ENCODE assay signal across 1 cellular context in the genomic region with DNA sequence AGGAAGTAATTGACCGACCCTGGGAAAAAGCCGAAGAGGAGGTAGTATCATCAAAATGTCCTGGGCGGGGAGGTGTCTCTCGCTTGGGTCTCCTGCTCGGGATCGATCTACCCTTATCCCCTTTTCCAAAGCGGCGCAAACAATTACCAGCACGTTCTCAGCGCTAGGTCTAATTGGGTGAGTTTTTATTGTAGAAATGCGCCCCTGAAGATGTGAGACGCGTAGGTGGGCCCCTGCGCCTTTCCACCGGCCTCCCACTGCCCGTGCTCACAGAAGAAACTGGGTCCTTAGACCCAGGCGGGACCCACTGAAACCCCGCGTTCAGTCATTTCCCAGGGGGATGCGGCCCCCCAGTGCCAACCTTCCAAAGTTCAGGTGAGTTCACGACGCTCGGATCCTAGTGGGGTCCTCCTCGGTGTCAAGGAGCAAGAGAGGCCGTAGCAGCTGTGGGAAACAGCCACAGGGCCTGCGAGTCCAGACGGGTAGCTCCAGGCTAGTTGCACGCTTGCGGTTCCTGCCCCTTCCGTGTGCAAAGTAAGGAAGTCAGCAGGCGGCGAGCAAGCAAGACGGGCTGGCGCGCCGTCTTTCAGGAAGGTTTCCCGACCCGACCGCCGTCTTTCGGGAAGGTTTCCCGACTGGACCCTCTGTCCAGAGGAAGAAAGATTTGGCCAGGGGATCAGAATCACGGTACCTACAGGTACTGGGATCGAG.
A peak's percentile ranks its signal among the peaks of the same experiment; 100 is the strongest.
TF ChIP-seq lines count a peak whose summit lies in the region.

No MANE protein-coding gene starts in this region.

TF ChIP-seq in HEK293, 187 proteins besides CTCF, POLR2A, EP300 and RAD21:
- TF ChIP-seq, protein P1, sequence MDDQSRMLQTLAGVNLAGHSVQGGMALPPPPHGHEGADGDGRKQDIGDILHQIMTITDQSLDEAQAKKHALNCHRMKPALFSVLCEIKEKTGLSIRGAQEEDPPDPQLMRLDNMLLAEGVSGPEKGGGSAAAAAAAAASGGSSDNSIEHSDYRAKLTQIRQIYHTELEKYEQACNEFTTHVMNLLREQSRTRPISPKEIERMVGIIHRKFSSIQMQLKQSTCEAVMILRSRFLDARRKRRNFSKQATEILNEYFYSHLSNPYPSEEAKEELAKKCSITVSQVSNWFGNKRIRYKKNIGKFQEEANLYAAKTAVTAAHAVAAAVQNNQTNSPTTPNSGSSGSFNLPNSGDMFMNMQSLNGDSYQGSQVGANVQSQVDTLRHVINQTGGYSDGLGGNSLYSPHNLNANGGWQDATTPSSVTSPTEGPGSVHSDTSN (CRISPR knock-in tag; IDR thresholded peaks at IDR 0.05), result 0 out of 2 replicates have a peak, but pooled peaks have one; percentile 20
- peak; percentile 42; the same call in 1 of the 2 replicates for TF ChIP-seq IKZF3 (tag by site-specific recombination; IDR thresholded peaks at IDR 0.05)
- no peak; the same call in 1 of the 2 replicates for TF ChIP-seq ZNF202 (tag by site-specific recombination; IDR thresholded peaks at IDR 0.05; ENCODE audit: borderline replicate concordance)
